In genomic region chr1:184509105-184509504, GRCh38 we compare ENCODE assay signal across 17 cellular contexts.
"Had no signal": no experiment of that assay in that cellular context is flagged by ENCODE, and none has a peak within 500 bp of the region (broad histone marks: within the 10 kb centered on the region; RNA-seq: fewer than 3 reads in every experiment).

No MANE protein-coding gene starts in this region.

- H3K27me3 ChIP-seq: gastroesophageal sphincter, neutrophil, testis, tibial nerve, upper lobe of right lung had no signal

- H3K27ac ChIP-seq: neutrophil, testis, upper lobe of right lung had no signal

- H3K4me3 ChIP-seq: gastroesophageal sphincter, testis, tibial nerve, upper lobe of right lung had no signal

- ATAC-seq: esophagus mucosa; gastroesophageal sphincter; left cardiac atrium; right cardiac atrium; stimulated activated memory B cell treated with anti-CD40 and anti-IgM and Interleukin-4, amounts not matched to agents 10 μg/mL and 1 μg/mL and 100 μg/mL, for 72 hours; upper lobe of right lung had no signal

- H3K9me3 ChIP-seq: gastroesophageal sphincter, neutrophil, testis, tibial nerve, upper lobe of right lung had no signal

- H3K36me3 ChIP-seq: gastroesophageal sphincter, neutrophil, upper lobe of right lung had no signal

- DNase-seq: effector memory CD4-positive, alpha-beta T cell; glutamatergic neuron; immature natural killer cell; kidney; left cardiac atrium; mammary epithelial cell; naive B cell; right cardiac atrium; stimulated activated CD4-positive, alpha-beta T cell treated with anti-CD3 and anti-CD28 coated beads, Interleukin-4, amount 100 ng/mL, for 1 hour; stimulated activated CD8-positive, alpha-beta memory T cell treated with anti-CD3 and anti-CD28 coated beads, Interleukin-4, amount 100 ng/mL, for 48 hours; testis; upper lobe of right lung had no signal
